Comparison of ENCODE assay signal across 1 cellular context in the genomic region with DNA sequence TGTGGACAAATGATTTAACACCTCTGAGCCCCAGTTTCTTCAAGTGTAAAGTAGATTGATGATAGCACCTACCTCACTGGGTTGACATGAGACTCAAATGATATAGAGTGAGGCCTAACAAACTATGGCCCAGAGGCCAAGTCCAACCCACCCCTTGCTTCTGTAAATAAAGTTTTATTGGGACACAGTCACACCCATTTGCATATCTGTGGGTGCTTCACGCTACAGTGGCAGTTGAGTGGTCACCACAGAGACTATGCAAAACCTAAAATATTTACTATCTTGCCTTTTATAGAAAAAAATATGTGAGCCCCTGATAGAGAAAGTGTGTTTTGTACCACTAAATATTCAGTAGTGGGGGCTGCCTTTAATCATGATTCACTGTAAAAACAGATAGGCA.
TF ChIP-seq lines count a peak whose summit lies in the region.

No MANE protein-coding gene starts in this region.

TF ChIP-seq in HepG2, 621 proteins besides CTCF, POLR2A, EP300 and RAD21 (continued from another document):
- TF ChIP-seq, protein P1, sequence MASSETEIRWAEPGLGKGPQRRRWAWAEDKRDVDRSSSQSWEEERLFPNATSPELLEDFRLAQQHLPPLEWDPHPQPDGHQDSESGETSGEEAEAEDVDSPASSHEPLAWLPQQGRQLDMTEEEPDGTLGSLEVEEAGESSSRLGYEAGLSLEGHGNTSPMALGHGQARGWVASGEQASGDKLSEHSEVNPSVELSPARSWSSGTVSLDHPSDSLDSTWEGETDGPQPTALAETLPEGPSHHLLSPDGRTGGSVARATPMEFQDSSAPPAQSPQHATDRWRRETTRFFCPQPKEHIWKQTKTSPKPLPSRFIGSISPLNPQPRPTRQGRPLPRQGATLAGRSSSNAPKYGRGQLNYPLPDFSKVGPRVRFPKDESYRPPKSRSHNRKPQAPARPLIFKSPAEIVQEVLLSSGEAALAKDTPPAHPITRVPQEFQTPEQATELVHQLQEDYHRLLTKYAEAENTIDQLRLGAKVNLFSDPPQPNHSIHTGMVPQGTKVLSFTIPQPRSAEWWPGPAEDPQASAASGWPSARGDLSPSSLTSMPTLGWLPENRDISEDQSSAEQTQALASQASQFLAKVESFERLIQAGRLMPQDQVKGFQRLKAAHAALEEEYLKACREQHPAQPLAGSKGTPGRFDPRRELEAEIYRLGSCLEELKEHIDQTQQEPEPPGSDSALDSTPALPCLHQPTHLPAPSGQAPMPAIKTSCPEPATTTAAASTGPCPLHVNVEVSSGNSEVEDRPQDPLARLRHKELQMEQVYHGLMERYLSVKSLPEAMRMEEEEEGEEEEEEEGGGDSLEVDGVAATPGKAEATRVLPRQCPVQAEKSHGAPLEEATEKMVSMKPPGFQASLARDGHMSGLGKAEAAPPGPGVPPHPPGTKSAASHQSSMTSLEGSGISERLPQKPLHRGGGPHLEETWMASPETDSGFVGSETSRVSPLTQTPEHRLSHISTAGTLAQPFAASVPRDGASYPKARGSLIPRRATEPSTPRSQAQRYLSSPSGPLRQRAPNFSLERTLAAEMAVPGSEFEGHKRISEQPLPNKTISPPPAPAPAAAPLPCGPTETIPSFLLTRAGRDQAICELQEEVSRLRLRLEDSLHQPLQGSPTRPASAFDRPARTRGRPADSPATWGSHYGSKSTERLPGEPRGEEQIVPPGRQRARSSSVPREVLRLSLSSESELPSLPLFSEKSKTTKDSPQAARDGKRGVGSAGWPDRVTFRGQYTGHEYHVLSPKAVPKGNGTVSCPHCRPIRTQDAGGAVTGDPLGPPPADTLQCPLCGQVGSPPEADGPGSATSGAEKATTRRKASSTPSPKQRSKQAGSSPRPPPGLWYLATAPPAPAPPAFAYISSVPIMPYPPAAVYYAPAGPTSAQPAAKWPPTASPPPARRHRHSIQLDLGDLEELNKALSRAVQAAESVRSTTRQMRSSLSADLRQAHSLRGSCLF (CRISPR knock-in tag; IDR thresholded peaks at IDR 0.05; ENCODE audit: borderline replicate concordance), result no peak
